1 cellular context compared by ENCODE assay signal in genomic region chr3:48687220-48687678, GRCh38.
A peak's percentile ranks its signal among the peaks of the same experiment; 100 is the strongest.
TF ChIP-seq lines count a peak whose summit lies in the region.

No MANE protein-coding gene starts in this region.

TF ChIP-seq in GM12878, 131 proteins besides CTCF, POLR2A, EP300 and RAD21:
- TF ChIP-seq POLR2AphosphoS5 (IDR thresholded peaks at IDR 0.05; ENCODE audit: low read length) (0 out of 2 replicates have a peak, but pooled peaks have one; percentile 37), SMARCA5 (IDR thresholded peaks at IDR 0.05) (no peak), CREB1 (IDR thresholded peaks at IDR 0.05; ENCODE audit: low read depth) (no peak), POLR2AphosphoS2 (IDR thresholded peaks at IDR 0.05; ENCODE audit: low read depth, low read length) (no peak), PAX5 (IDR thresholded peaks at IDR 0.05; ENCODE audit: borderline replicate concordance, low read depth, low read length) (no peak), NFXL1 (IDR thresholded peaks at IDR 0.05; ENCODE audit: borderline replicate concordance) (no peak)
